ENCODE assay signal across 8 cellular contexts in genomic region chr12:76558684-76559276, GRCh38. TPM values are rescaled to one million over a fixed set of nuclear protein-coding genes. Genes with fewer than 3 reads are reported as not detected.
DNase-seq lines count a peak whose midpoint lies in the region; ATAC-seq and TF ChIP-seq lines count a peak whose summit lies in the region.

No MANE protein-coding gene starts in this region.

- H3K27me3 ChIP-seq in SK-N-SH (ENCODE audit: insufficient read depth): no peaks in the 10 kb centered on the region
- H3K27me3 ChIP-seq in left ventricle myocardium inferior (ENCODE audit: low read depth): no peaks in the 10 kb centered on the region
- H3K27me3 ChIP-seq in aorta (ENCODE audit: control insufficient read depth in 1 of 2, insufficient read depth in 2 of 2, low read length in 1 of 2): no peaks in the 10 kb centered on the region

- peak overlapping the region; percentile 83 for H2AFZ ChIP-seq in SK-N-SH (ENCODE audit: low read depth)

- H3K9me3 ChIP-seq in SK-N-SH (no peaks in the 10 kb centered on the region), left ventricle myocardium inferior (replicated peaks) (no peaks in the 10 kb centered on the region), aorta (ENCODE audit: control insufficient read depth, low read length) (no peaks in the 10 kb centered on the region)

- 2% methylated on average over 15 of the region's 24 CpGs for WGBS in SK-N-SH (ENCODE audit: low lambda C conversion rate)
- 1% methylated on average over 24 of the region's 24 CpGs for WGBS in aorta, 2 donors

- peaks cover 13% of the 10 kb centered on the region for H3K36me3 Mint-ChIP-seq in activated naive CD8-positive, alpha-beta T cell treated with anti-CD3 and anti-CD28 coated beads, Interleukin-2, amount 10 ng/mL, durations not matched to agents 7 days and 5 days

- H3K27ac ChIP-seq in SK-N-SH (ENCODE audit: low read depth in 2 of 2, low read length in 1 of 2) (peak overlapping the region; percentile 80 to 90), left ventricle myocardium inferior (replicated peaks) (peak overlapping the region; percentile 94), aorta (ENCODE audit: low read depth in 1 of 2, low read length in 2 of 2) (peak overlapping the region; percentile 7 to 54)

- no peaks in the 10 kb centered on the region for H3K27me3 Mint-ChIP-seq in activated naive CD8-positive, alpha-beta T cell treated with anti-CD3 and anti-CD28 coated beads, Interleukin-2, amount 10 ng/mL, durations not matched to agents 7 days and 5 days

- peak overlapping the region; percentile 93 for H3K4me3 Mint-ChIP-seq in activated naive CD8-positive, alpha-beta T cell treated with anti-CD3 and anti-CD28 coated beads, Interleukin-2, amount 10 ng/mL, durations not matched to agents 7 days and 5 days

- H3K4me1 Mint-ChIP-seq in activated naive CD8-positive, alpha-beta T cell treated with anti-CD3 and anti-CD28 coated beads, Interleukin-2, amount 10 ng/mL, durations not matched to agents 7 days and 5 days: peaks cover 29% of the 10 kb centered on the region

- CTCF ChIA-PET in SK-N-SH (lab: Yijun Ruan, JAX): interaction anchor here (1.2 to 3.0 kb wide), 4 partner anchors 27 to 214 kb away, joined by 3 to 12 read pairs (median 4); no protein-coding TSS in a partner anchor

- H3K4me2 ChIP-seq in SK-N-SH: peak overlapping the region; percentile 91

- no peaks in the 10 kb centered on the region; the same call in 1 of the 2 replicates for H4K20me1 ChIP-seq in SK-N-SH (ENCODE audit: insufficient read depth)

- H3K27ac Mint-ChIP-seq in activated naive CD8-positive, alpha-beta T cell treated with anti-CD3 and anti-CD28 coated beads, Interleukin-2, amount 10 ng/mL, durations not matched to agents 7 days and 5 days: peak overlapping the region; percentile 97

- intact Hi-C loops in left ventricle myocardium inferior (cut with micrococcal nuclease) (no loop called here), aorta (cut with DNase I) (loop anchor here in 1 of 2 donors (10.0 kb wide), 2 partner anchors 214 to 474 kb away; partner anchors contain the start of genes BBS10 and NAP1L1)

- POLR2A ChIA-PET in SK-N-SH (lab: Yijun Ruan, JAX): interaction anchor here (1.2 kb wide), 1 partner anchor 103 kb away, joined by 4 read pairs; no protein-coding TSS in a partner anchor
- POLR2A ChIA-PET in activated naive CD8-positive, alpha-beta T cell treated with anti-CD3 and anti-CD28 coated beads, Interleukin-2, amount 10 ng/mL, durations not matched to agents 7 days and 5 days (lab: Charles Lee): interaction anchor here (0.9 to 3.0 kb wide), 10 partner anchors 10 to 1047 kb away, joined by 3 to 14 read pairs (median 5); partner anchors contain the start of genes BBS10, KRR1, NAP1L1 and ZDHHC17

- H3K4me1 ChIP-seq in SK-N-SH (ENCODE audit: control insufficient read depth in 1 of 2, insufficient read depth in 2 of 2, low read depth in 1 of 2, low read length in 1 of 2) (peaks cover 17 to 18% of the 10 kb centered on the region in 2 experiments; a peak in 3 of 4 replicates), left ventricle myocardium inferior (peaks cover 57% of the 10 kb centered on the region), aorta (ENCODE audit: control insufficient read depth in 1 of 2, insufficient read depth in 2 of 2, low read length in 2 of 2) (no peaks in the 10 kb centered on the region)

- H3K4me3 ChIP-seq in SK-N-SH (ENCODE audit: low read depth in 2 of 2, low read length in 1 of 2) (peak overlapping the region; percentile 98 to 99), left ventricle myocardium inferior (peak overlapping the region; percentile 94), aorta (ENCODE audit: low read length in 2 of 2) (peak overlapping the region; percentile 57 to 94)

- H3K9me2 ChIP-seq in SK-N-SH: no peaks in the 10 kb centered on the region

- H3K79me2 ChIP-seq in SK-N-SH (ENCODE audit: insufficient read depth): peaks cover 57% of the 10 kb centered on the region

- H3F3A ChIP-seq in SK-N-SH (replicated peaks; ENCODE audit: insufficient read depth): peaks cover 15% of the 10 kb centered on the region

- TF ChIP-seq RAD21 in SK-N-SH (IDR thresholded peaks at IDR 0.05; ENCODE audit: low read length): no peak

- H3K9me3 Mint-ChIP-seq in activated naive CD8-positive, alpha-beta T cell treated with anti-CD3 and anti-CD28 coated beads, Interleukin-2, amount 10 ng/mL, durations not matched to agents 7 days and 5 days: no peaks in the 10 kb centered on the region

- H3K36me3 ChIP-seq in SK-N-SH (replicated peaks in 1 of 2; ENCODE audit: control insufficient read depth in 1 of 2, insufficient read depth in 2 of 2, low read length in 1 of 2): no peaks in the 10 kb centered on the region
- H3K36me3 ChIP-seq in left ventricle myocardium inferior: no peaks in the 10 kb centered on the region
- no peaks in the 10 kb centered on the region for H3K36me3 ChIP-seq in aorta (ENCODE audit: control insufficient read depth in 1 of 2, insufficient read depth in 2 of 2, low read length in 1 of 2)

- peak; percentile 51 for DNase-seq in EH (ENCODE audit: low read depth)
- peak; percentile 74 for DNase-seq in KG1 (lab: John Stamatoyannopoulos, UW)
- peak; percentile 51 for DNase-seq in SK-N-SH
- DNase-seq in activated naive CD8-positive, alpha-beta T cell treated with anti-CD3 and anti-CD28 coated beads, Interleukin-2, amount 10 ng/mL, durations not matched to agents 7 days and 5 days: peak; percentile 89
- peak; percentile 52 for DNase-seq in left ventricle myocardium inferior
- peak; percentile 33 for DNase-seq in renal cortical epithelial cell (ENCODE audit: low read depth)
- DNase-seq in aorta: peak; percentile 76 to 79

- peak overlapping the region; percentile 92 for H3K9ac ChIP-seq in SK-N-SH

- TF ChIP-seq CTCF in SK-N-SH (IDR thresholded peaks at IDR 0.05) (no peak), left ventricle myocardium inferior (IDR thresholded peaks at IDR 0.05; ENCODE audit: borderline replicate concordance) (no peak)

- ATAC-seq in GM21825 (IDR thresholded peaks at IDR 0.05; ENCODE audit: unreplicated experiment) (peak; percentile 59), aorta (ENCODE audit: low FRiP score) (peak; percentile 79)
- peak; percentile 71 for ATAC-seq in activated naive CD8-positive, alpha-beta T cell treated with anti-CD3 and anti-CD28 coated beads, Interleukin-2, amount 10 ng/mL, durations not matched to agents 7 days and 5 days (ENCODE audit: low read depth)

- TF ChIP-seq EP300 in SK-N-SH (IDR thresholded peaks at IDR 0.05; ENCODE audit: borderline replicate concordance in 1 of 2, low read depth in 1 of 2, low read length in 1 of 2): no peak

TF ChIP-seq in SK-N-SH, 30 proteins besides CTCF, POLR2A, EP300 and RAD21:
- peak; percentile 54; the same call in 1 of the 2 replicates for TF ChIP-seq MXI1 (IDR thresholded peaks at IDR 0.05; ENCODE audit: low read depth, low read length)
- TF ChIP-seq MAX (IDR thresholded peaks at IDR 0.05; ENCODE audit: low read depth): peak; percentile 46; the same call in 1 of the 2 replicates
- TF ChIP-seq TEAD4 (IDR thresholded peaks at IDR 0.05; ENCODE audit: borderline replicate concordance, insufficient read depth): no peak
- TF ChIP-seq REST (IDR thresholded peaks at IDR 0.05; ENCODE audit: low read depth, low read length): no peak

RNA-seq across cellular contexts. Expression of gene OSBPL8, which starts 0.8 kb away (rescaled TPM):
- polyA plus RNA-seq in SK-N-SH (2012; rRNA removed): 9.5 and 10.6 TPM in 2 replicates
- polyA plus RNA-seq in SK-N-SH (2012; cell fraction: cytosol; rRNA removed): 13.2 and 13.7 TPM in 2 replicates
- polyA plus RNA-seq in SK-N-SH (2012; cell fraction: nucleus; rRNA removed): 12.0 and 18.9 TPM in 2 replicates
- 100 to 1,000 TPM; 101 TPM for total RNA-seq in activated naive CD8-positive, alpha-beta T cell treated with anti-CD3 and anti-CD28 coated beads, Interleukin-2, amount 10 ng/mL, durations not matched to agents 7 days and 5 days
- 28.9 TPM for total RNA-seq in left ventricle myocardium inferior
- total RNA-seq in renal cortical epithelial cell: 50.2 and 64.0 TPM in 2 replicates
- total RNA-seq in aorta: 100 to 1,000 TPM in 1 of 2 donors, 10 to 100 TPM in 1; 77.8 to 100 TPM
- 10 to 100 TPM; 16.8 to 17.5 TPM for polyA plus RNA-seq in aorta

Comparison
In these comparisons a context has a peak if more than half of its experiments do, and no peak if none do; other contexts are left out.
1. Peak in every context shown above with its lines: DNase-seq, ATAC-seq, H3K4me3 ChIP-seq and H3K27ac ChIP-seq.
2. DNase-seq: peak in every context shown above with its lines; median percentile 89 in activated naive CD8-positive, alpha-beta T cell treated with anti-CD3 and anti-CD28 coated beads, Interleukin-2, amount 10 ng/mL, durations not matched to agents 7 days and 5 days; 78 in aorta; 74 in KG1; 52 in left ventricle myocardium inferior; 51 in EH; 51 in SK-N-SH; 33 in renal cortical epithelial cell.
3. H3K27ac ChIP-seq: peak in every context shown above with its lines; median percentile 94 in left ventricle myocardium inferior; 85 in SK-N-SH; 30 in aorta.